ENCODE assay signal across 1 cellular context in genomic region chr3:69306239-69307185, GRCh38.
TF ChIP-seq lines count a peak whose summit lies in the region.

No MANE protein-coding gene starts in this region.

TF ChIP-seq in GM23338, 12 proteins besides CTCF, POLR2A, EP300 and RAD21 (continued from another document):
- TF ChIP-seq REST (IDR thresholded peaks at IDR 0.05; ENCODE audit: unreplicated experiment) (no peak), ZNF331 (CRISPR knock-in tag; IDR thresholded peaks at IDR 0.05; ENCODE audit: low read depth) (no peak), ZNF114 (CRISPR knock-in tag; IDR thresholded peaks at IDR 0.05) (no peak), STAT1 (IDR thresholded peaks at IDR 0.05; ENCODE audit: unreplicated experiment) (no peak), CREB1 (CRISPR knock-in tag; IDR thresholded peaks at IDR 0.05; ENCODE audit: low read depth) (no peak), POLR2AphosphoS5 (IDR thresholded peaks at IDR 0.05; ENCODE audit: low read depth) (no peak), NANOG (IDR thresholded peaks at IDR 0.05; ENCODE audit: borderline replicate concordance) (no peak), JUNB (IDR thresholded peaks at IDR 0.05; ENCODE audit: unreplicated experiment) (no peak)
